ENCODE assay signal across 21 cellular contexts in the genomic region with DNA sequence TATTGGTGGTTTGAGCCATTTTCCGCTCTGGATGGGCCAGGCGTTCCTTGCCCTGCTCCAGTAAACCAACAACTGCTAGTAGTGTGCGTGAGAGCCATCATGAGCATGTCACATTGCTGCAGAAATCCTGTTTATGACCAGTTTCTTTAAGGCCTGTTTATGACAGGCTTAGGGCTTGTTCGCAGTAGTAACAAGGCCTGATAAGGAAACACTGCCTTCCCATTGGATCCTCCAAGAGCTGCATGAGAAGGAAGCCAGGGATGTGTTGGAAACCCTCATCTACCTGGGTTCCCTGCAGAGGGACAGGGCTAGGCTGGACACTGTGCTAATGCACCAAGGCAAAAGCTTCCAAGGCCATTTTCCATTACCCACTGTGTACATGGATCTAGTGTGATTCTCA.
DNase-seq lines count a peak whose midpoint lies in the region; ATAC-seq, FAIRE-seq and TF ChIP-seq lines count a peak whose summit lies in the region.
"Had no signal": no experiment of that assay in that cellular context is flagged by ENCODE, and none has a peak within 500 bp of the region (broad histone marks: within the 10 kb centered on the region; RNA-seq: fewer than 3 reads in every experiment).

No MANE protein-coding gene starts in this region.

- POLR2A ChIA-PET in K562 (lab: Yijun Ruan, JAX) = no interaction called here

- H3K27ac ChIP-seq in K562 (ENCODE audit: extremely low read depth, low read depth, low read length) = no peak overlapping the region
- no peak overlapping the region for H3K27ac ChIP-seq in neuronal stem cell (replicated peaks; ENCODE audit: low read length)
- H3K27ac ChIP-seq: 22Rv1, BLaER1, C4-2B had no signal

- H4K20me1 ChIP-seq in K562 (replicated peaks; ENCODE audit: control insufficient read depth, insufficient read depth, low read length) = no peaks in the 10 kb centered on the region
- H4K20me1 ChIP-seq: BLaER1 had no signal

- H3K36me3 ChIP-seq in K562 (ENCODE audit: control insufficient read depth, insufficient read depth, low read length) (no peaks in the 10 kb centered on the region), neuronal stem cell (replicated peaks in 1 of 2; ENCODE audit: control insufficient read depth in 2 of 2, insufficient read depth in 2 of 2, low read length in 2 of 2) (no peaks in the 10 kb centered on the region)
- H3K36me3 ChIP-seq: BLaER1, HAP-1 had no signal

- H3K9me3 ChIP-seq in K562 (replicated peaks; ENCODE audit: control insufficient read depth, insufficient read depth, low read depth, low read length) (no peaks in the 10 kb centered on the region), neuronal stem cell (replicated peaks in 1 of 2; ENCODE audit: control insufficient read depth in 2 of 2, insufficient read depth in 1 of 2, low read depth in 1 of 2, low read length in 2 of 2) (no peaks in the 10 kb centered on the region)
- H3K9me3 ChIP-seq: BLaER1, Caco-2, HAP-1 had no signal

- no peaks in the 10 kb centered on the region for H3K9me1 ChIP-seq in K562 (ENCODE audit: control insufficient read depth, insufficient read depth, low read length)

- H3K79me1 ChIP-seq in neuronal stem cell (ENCODE audit: low read depth, low read length) = no peaks in the 10 kb centered on the region

- H3K14ac ChIP-seq in neuronal stem cell (ENCODE audit: low read length) = no peak overlapping the region

- H3K4me3 ChIP-seq in K562 = no peak overlapping the region
- H3K4me3 ChIP-seq in neuronal stem cell (ENCODE audit: low read length in 2 of 2) = peak overlapping the region in 1 of 2 donors; percentile 19
- H3K4me3 ChIP-seq: BLaER1, GM23338, HAP-1 had no signal

- H3K9ac ChIP-seq in K562 (ENCODE audit: insufficient read depth in 1 of 2, low read depth in 2 of 2, low read length in 2 of 2) (no peak overlapping the region), neuronal stem cell (ENCODE audit: low read depth, low read length, poor library complexity) (no peak overlapping the region)
- H3K9ac ChIP-seq: BLaER1 had no signal

- no peak overlapping the region for H4K91ac ChIP-seq in neuronal stem cell (ENCODE audit: low read depth, low read length, poor library complexity)

- no peak for FAIRE-seq in K562 (lab: Jason Lieb, UNC)
- FAIRE-seq: A204.1, G401.6, GM12892, H54 had no signal

- CTCF ChIA-PET in K562 (lab: Yijun Ruan, JAX; ENCODE audit: low intra/inter-chr PET ratio) = no interaction called here

- TF ChIP-seq RAD21 in K562 (CRISPR knock-in tag; conservative IDR thresholded peaks at IDR 0.05 in 1 of 2, IDR thresholded peaks at IDR 0.05 in 1 of 2) = no peak

- peaks cover 0 to 6% of the 10 kb centered on the region in 2 experiments; a peak in 3 of 5 replicates for H3K4me1 ChIP-seq in K562 (replicated peaks in 1 of 2; ENCODE audit: control insufficient read depth in 2 of 2, insufficient read depth in 2 of 2, low read length in 2 of 2)
- H3K4me1 ChIP-seq in neuronal stem cell (ENCODE audit: control insufficient read depth in 2 of 2, insufficient read depth in 1 of 2, low read depth in 1 of 2, low read length in 2 of 2) = peaks cover 0 to 2% of the 10 kb centered on the region in 2 donors
- H3K4me1 ChIP-seq: BLaER1, Caco-2, HAP-1 had no signal

- peak overlapping the region; percentile 76 for H3K18ac ChIP-seq in neuronal stem cell (ENCODE audit: low read length)

- H2BK120ac ChIP-seq in neuronal stem cell (ENCODE audit: low read depth, low read length) = no peak overlapping the region

- no peak overlapping the region for H2BK12ac ChIP-seq in neuronal stem cell (ENCODE audit: low read length)

- ATAC-seq in K562 = peak; percentile 50
- peak; percentile 85 for ATAC-seq in left colon
- no peak for ATAC-seq in HG02973 (IDR thresholded peaks at IDR 0.05; ENCODE audit: unreplicated experiment)
- ATAC-seq in HG03097 (IDR thresholded peaks at IDR 0.05; ENCODE audit: low FRiP score, unreplicated experiment) = no peak
- ATAC-seq: CD8-positive, alpha-beta T cell; GM23338 had no signal

- H3K23ac ChIP-seq in neuronal stem cell (ENCODE audit: low read depth, low read length, poor library complexity) = no peak overlapping the region

- no peak for TF ChIP-seq EP300 in K562 (IDR thresholded peaks at IDR 0.05; ENCODE audit: low read length)

- H3K4ac ChIP-seq in neuronal stem cell (ENCODE audit: low read length) = no peak overlapping the region

- no peak for TF ChIP-seq POLR2A in K562 (conservative IDR thresholded peaks at IDR 0.05)

- H2BK15ac ChIP-seq in neuronal stem cell (ENCODE audit: low read length) = no peak overlapping the region

- H2AK5ac ChIP-seq in neuronal stem cell (ENCODE audit: low read depth, low read length) = no peak overlapping the region

- no peaks in the 10 kb centered on the region for H3K27me3 ChIP-seq in K562 (ENCODE audit: control insufficient read depth in 2 of 2, insufficient read depth in 2 of 2, low read length in 2 of 2)
- no peaks in the 10 kb centered on the region for H3K27me3 ChIP-seq in neuronal stem cell (ENCODE audit: control insufficient read depth in 3 of 3, insufficient read depth in 3 of 3, low read depth in 1 of 3, low read length in 3 of 3)
- H3K27me3 ChIP-seq: BLaER1 had no signal

- DNase-seq in K562 (ENCODE audit: extremely low read depth in 1 of 4, low spot score in 3 of 4) = no peak
- no peak for DNase-seq in left colon
- no peak for DNase-seq in neuronal stem cell (ENCODE audit: low spot score)
- DNase-seq in activated CD4-positive, CD25-positive, alpha-beta regulatory T cell treated with anti-CD3 and anti-CD28 coated beads, Interleukin-2, amount 50 U/mL, for 72 hours = no peak
- DNase-seq: CD4-positive, CD25-positive, alpha-beta regulatory T cell; CD8-positive, alpha-beta T cell; DMS153; DND-41; HFFc6 had no signal

- no peak overlapping the region for H2BK5ac ChIP-seq in neuronal stem cell (ENCODE audit: low read length)

- in situ Hi-C loops in K562 (cut with MboI) = no loop called here

- H3K4me2 ChIP-seq in K562 (ENCODE audit: insufficient read depth, low read length) = no peak overlapping the region
- no peak overlapping the region for H3K4me2 ChIP-seq in neuronal stem cell (ENCODE audit: insufficient read depth, low read length, poor library complexity, severe bottlenecking)
- H3K4me2 ChIP-seq: BLaER1, GM23338 had no signal

- TF ChIP-seq CTCF in K562 (IDR thresholded peaks at IDR 0.05 in 2 of 3, conservative IDR thresholded peaks at IDR 0.05 in 1 of 3; ENCODE audit: insufficient read depth in 2 of 3, low read depth in 1 of 3, low read length in 3 of 3) = no peak

- no peaks in the 10 kb centered on the region for H3K79me2 ChIP-seq in K562 (ENCODE audit: control insufficient read depth, insufficient read depth, low read length)

- WGBS in K562 (ENCODE audit: insufficient coverage, low coverage, missing lambda C conversion rate) = 64% methylated on average over 4 of the region's 4 CpGs
- WGBS in neuronal stem cell (ENCODE audit: extremely low coverage in 2 of 2, insufficient read length in 2 of 2, insufficient replicate concordance in 1 of 2), 2 donors = no CpG with 5 or more reads among the region's 4 CpGs

- no TSS peak for BruUV-seq in K562 (replicated peaks; lab: Mats Ljungman, UMichigan)

- intact Hi-C loops in K562 (cut with micrococcal nuclease) = no loop called here
- intact Hi-C loops in left colon (cut with DNase I, micrococcal nuclease) = no loop called here

- H4K8ac ChIP-seq in neuronal stem cell (ENCODE audit: low read depth, low read length) = no peak overlapping the region

- H2AFZ ChIP-seq in K562 (ENCODE audit: low read depth, low read length) (no peak overlapping the region), neuronal stem cell (ENCODE audit: low read length) (no peak overlapping the region)
- H2AFZ ChIP-seq: GM23338 had no signal

TF ChIP-seq in K562, 482 proteins besides CTCF, POLR2A, EP300 and RAD21:
- TF ChIP-seq ZNF639 (CRISPR knock-in tag; conservative IDR thresholded peaks at IDR 0.05 in 1 of 2, IDR thresholded peaks at IDR 0.05 in 1 of 2) = no peak
- TF ChIP-seq SIN3A (IDR thresholded peaks at IDR 0.05; ENCODE audit: borderline replicate concordance in 2 of 2, control insufficient read depth in 1 of 2, low read depth in 2 of 2, low read length in 2 of 2) = no peak
- TF ChIP-seq TARDBP (IDR thresholded peaks at IDR 0.05) = no peak

Comparison
In these comparisons a context has a peak if more than half of its experiments do, and no peak if none do; other contexts are left out.
1. ATAC-seq: peak in K562 (single experiment) and left colon (single experiment); none in HG02973 (single experiment) and HG03097 (single experiment).